ENCODE assay signal across 18 cellular contexts in genomic region chr6:12265795-12266194, GRCh38. TPM values are rescaled to one million over a fixed set of nuclear protein-coding genes. Genes with fewer than 3 reads are reported as not detected.
DNase-seq lines count a peak whose midpoint lies in the region; ATAC-seq, FAIRE-seq and TF ChIP-seq lines count a peak whose summit lies in the region.
"Had no signal": no experiment of that assay in that cellular context is flagged by ENCODE, and none has a peak within 500 bp of the region (broad histone marks: within the 10 kb centered on the region; RNA-seq: fewer than 3 reads in every experiment).

No MANE protein-coding gene starts in this region.

- WGBS in GM12878 (ENCODE audit: insufficient coverage, insufficient replicate concordance, low lambda C conversion rate, missing lambda C conversion rate): 65% methylated on average over 2 of the region's 2 CpGs
- WGBS in mesodermal cell (ENCODE audit: insufficient coverage in 2 of 2), 2 experiments: 86 to 100% methylated on average over 1 of the region's 2 CpGs

- TF ChIP-seq CTCF in NB4 (IDR thresholded peaks at IDR 0.05; ENCODE audit: low read depth, low read length) (no peak), GM12878 (IDR thresholded peaks at IDR 0.05 in 2 of 3, conservative IDR thresholded peaks at IDR 0.05 in 1 of 3; ENCODE audit: control insufficient read depth in 2 of 3, extremely low read depth in 1 of 3, insufficient read depth in 1 of 3, low read depth in 3 of 3, low read length in 3 of 3) (no peak)

- H3K27ac ChIP-seq in GM12878 (ENCODE audit: control insufficient read depth, insufficient read depth) (no peak overlapping the region), mesodermal cell (ENCODE audit: low read depth, low read length, severe bottlenecking) (peak overlapping the region; percentile 24)

- DNase-seq in EH (ENCODE audit: low read depth): peak; percentile 71
- DNase-seq in NB4 (ENCODE audit: low read depth): peak; percentile 96
- no peak for DNase-seq in GM12878 (ENCODE audit: low read depth, low spot score)
- DNase-seq in H54 (ENCODE audit: insufficient read length, low spot score): no peak
- no peak for DNase-seq in HTR-8/SVneo (ENCODE audit: insufficient read length, low spot score)
- DNase-seq in NCI-H526 treated with DMSO at 0.1 percent for 48 hours (lab: John Stamatoyannopoulos, UW): no peak
- DNase-seq: activated naive CD4-positive, alpha-beta T cell treated with Interleukin-2 at 50 U/mL for 16 hours; erythroblast; GF-D8; H7; NCI-H146; NCI-H510A; stimulated activated CD4-positive, alpha-beta T cell treated with anti-CD3 and anti-CD28 coated beads, Interleukin-2, amount 100 ng/mL, for 48 hours had no signal

- H3K4me3 ChIP-seq in NB4 (ENCODE audit: low read depth, low read length): peak overlapping the region; percentile 3
- H3K4me3 ChIP-seq in GM12878: no peak overlapping the region
- no peak overlapping the region for H3K4me3 ChIP-seq in mesodermal cell (ENCODE audit: extremely low read depth, insufficient read depth, low read length, poor library complexity, severe bottlenecking)
- H3K4me3 ChIP-seq: BLaER1 treated with 17β-estradiol and CSF1 and Interleukin-3, amounts not matched to agents 10 nM and 100 nM had no signal

- POLR2A ChIA-PET in GM12878 (lab: Charles Lee): no interaction called here

- no peak overlapping the region for H3K4me2 ChIP-seq in GM12878 (ENCODE audit: control insufficient read depth, insufficient read depth)

- ATAC-seq in GM12878 (no peak), GM18867 (IDR thresholded peaks at IDR 0.05; ENCODE audit: unreplicated experiment) (no peak)
- ATAC-seq: Right ventricle myocardium inferior had no signal

- no peak for TF ChIP-seq RAD21 in GM12878 (IDR thresholded peaks at IDR 0.05; ENCODE audit: insufficient read depth, low read depth, low read length)

- intact Hi-C loops in GM12878 (cut with micrococcal nuclease; ENCODE audit: unreplicated experiment): no loop called here

- no peaks in the 10 kb centered on the region for H3K36me3 ChIP-seq in GM12878 (ENCODE audit: control insufficient read depth in 2 of 2, insufficient read depth in 2 of 2, low read length in 1 of 2)
- no peaks in the 10 kb centered on the region for H3K36me3 ChIP-seq in mesodermal cell (ENCODE audit: control insufficient read depth, insufficient read depth, low read length)
- H3K36me3 ChIP-seq: BLaER1 treated with 17β-estradiol and CSF1 and Interleukin-3, amounts not matched to agents 10 nM and 100 nM had no signal

- no peaks in the 10 kb centered on the region for H4K20me1 ChIP-seq in GM12878 (ENCODE audit: control insufficient read depth, insufficient read depth)
- H4K20me1 ChIP-seq: BLaER1 treated with 17β-estradiol and CSF1 and Interleukin-3, amounts not matched to agents 10 nM and 100 nM had no signal

- H3K9ac ChIP-seq in GM12878 (ENCODE audit: control insufficient read depth, insufficient read depth, low read length): no peak overlapping the region

- no peak overlapping the region for H2AFZ ChIP-seq in GM12878 (ENCODE audit: control insufficient read depth, low read depth, low read length)

- peaks cover 5% of the 10 kb centered on the region for H3K4me1 ChIP-seq in GM12878 (ENCODE audit: control insufficient read depth, insufficient read depth, low read length)
- H3K4me1 ChIP-seq in mesodermal cell (ENCODE audit: control insufficient read depth, insufficient read depth, low read length, poor library complexity, severe bottlenecking): peaks cover 12% of the 10 kb centered on the region

- H3K79me2 ChIP-seq in GM12878 (ENCODE audit: control insufficient read depth, insufficient read depth, low read length): no peaks in the 10 kb centered on the region

- no peaks in the 10 kb centered on the region for H3K27me3 ChIP-seq in GM12878 (replicated peaks in 1 of 2; ENCODE audit: control insufficient read depth in 2 of 2, insufficient read depth in 2 of 2, low read length in 1 of 2)
- H3K27me3 ChIP-seq: BLaER1 treated with 17β-estradiol and CSF1 and Interleukin-3, amounts not matched to agents 10 nM and 100 nM had no signal

- SMC1A ChIA-PET in GM12878 (lab: Charles Lee; ENCODE audit: uncharacterized antibody, unreplicated experiment): interaction anchor here (0.9 kb wide), 1 partner anchor 25 kb away, joined by 3 read pairs; no protein-coding TSS in a partner anchor

- in situ Hi-C loops in GM12878 (cut with MboI): no loop called here

- peak; percentile 27 for FAIRE-seq in GM12878 (lab: Jason Lieb, UNC)
- FAIRE-seq in H54 (lab: Jason Lieb, UNC): no peak
- no peak for FAIRE-seq in HTR-8/SVneo (lab: Jason Lieb, UNC)
- FAIRE-seq: TTC549 had no signal

- CTCF ChIA-PET in GM12878 (lab: Yijun Ruan, JAX): interaction anchor here (0.8 kb wide), 1 partner anchor 9 kb away, joined by 3 read pairs; no protein-coding TSS in a partner anchor

- RAD21 ChIA-PET in GM12878 (lab: Charles Lee; ENCODE audit: unreplicated experiment): no interaction called here

- TF ChIP-seq POLR2A in NB4 (IDR thresholded peaks at IDR 0.05; ENCODE audit: extremely low read depth, insufficient read length) (no peak), GM12878 (IDR thresholded peaks at IDR 0.05; ENCODE audit: low read depth, low read length) (no peak), H54 (IDR thresholded peaks at IDR 0.05; ENCODE audit: low read depth, low read length) (no peak)

- no peaks in the 10 kb centered on the region for H3K9me3 ChIP-seq in GM12878 (replicated peaks; ENCODE audit: control insufficient read depth, insufficient read depth, low read length)
- H3K9me3 ChIP-seq in mesodermal cell (ENCODE audit: control insufficient read depth, low read length): no peaks in the 10 kb centered on the region

- BruUV-seq in GM12878 (replicated peaks; lab: Mats Ljungman, UMichigan): no TSS peak

- no peak for TF ChIP-seq EP300 in GM12878 (IDR thresholded peaks at IDR 0.05; ENCODE audit: borderline replicate concordance in 1 of 2, control insufficient read depth in 1 of 2, low read depth in 2 of 2, low read length in 2 of 2)

TF ChIP-seq in GM12878, 131 proteins besides CTCF, POLR2A, EP300 and RAD21:
- TF ChIP-seq ZBTB4 (CRISPR knock-in tag; IDR thresholded peaks at IDR 0.05): no peak
- TF ChIP-seq ZNF622 (IDR thresholded peaks at IDR 0.05): no peak

RNA-seq across cellular contexts. Expression of gene EDN1, which starts 24.4 kb away (rescaled TPM):
- 2.9 and 3.6 TPM in 2 replicates for total RNA-seq in GM12878 (2013; cell fraction: nucleolus; rRNA removed)
- total RNA-seq in GM12878 (2014; rRNA removed) (2.3 and 3.7 TPM in 2 replicates), GM12878 (2014; rRNA removed; fragmentation: Illumina TruSeq; extraction: Trizol) (4.1 and 4.2 TPM in 2 replicates), GM12878 (2021) (3.0 and 3.5 TPM in 2 replicates)
- 0.96 TPM for polyA plus RNA-seq in GM12878 (2011; ENCODE audit: low read depth)
- polyA plus RNA-seq in GM12878 (2011; rRNA removed) (6.6 and 9.6 TPM in 2 replicates), GM12878 (2014; fragmentation: Illumina TruSeq; extraction: Trizol) (4.9 and 5.3 TPM in 2 replicates), GM12878 (2014; fragmentation: Nextera tagmentation; extraction: Ambion mirVana) (1 to 10 TPM; 2.0 to 2.5 TPM), GM12878 (2014; rRNA removed) (2.5 and 2.6 TPM in 2 replicates), GM12878 (2016; fragmentation: Nextera tagmentation; extraction: Ambion mirVana) (1 to 10 TPM; 2.9 to 3.4 TPM)
- 4.1 and 5.9 TPM in 2 replicates for polyA plus RNA-seq in GM12878 (2011; cell fraction: cytosol; rRNA removed)
- polyA plus RNA-seq in GM12878 (2011; cell fraction: nucleus; rRNA removed): 9.2 and 10.0 TPM in 2 replicates
- 1.3 and 1.5 TPM in 2 replicates for polyA plus RNA-seq in GM12878 (2012)
- polyA minus RNA-seq in GM12878 (2011; rRNA and poly(A)+ RNA removed): 4.6 and 6.6 TPM in 2 replicates
- 2.3 and 4.1 TPM in 2 replicates for polyA minus RNA-seq in GM12878 (2011; cell fraction: cytosol; rRNA and poly(A)+ RNA removed)
- 3.9 and 5.5 TPM in 2 replicates for polyA minus RNA-seq in GM12878 (2011; cell fraction: nucleus; rRNA and poly(A)+ RNA removed)
- polyA plus RNA-seq in mesodermal cell (2013, experiment 1 of 2): 43.7 TPM
- 45.3 TPM for polyA plus RNA-seq in mesodermal cell (2013, experiment 2 of 2)

Comparison
In these comparisons a context has a peak if more than half of its experiments do, and no peak if none do; other contexts are left out.
1. DNase-seq: peak in EH (single experiment) and NB4 (single experiment); none in GM12878 (single experiment), H54 (single experiment), HTR-8/SVneo (single experiment) and NCI-H526 treated with DMSO at 0.1 percent for 48 hours (single experiment).